Comparison of ENCODE assay signal across 17 cellular contexts in genomic region chr17:49928826-49929475, GRCh38. TPM values are rescaled to one million over a fixed set of nuclear protein-coding genes. Genes with fewer than 3 reads are reported as not detected.
DNase-seq lines count a peak whose midpoint lies in the region; ATAC-seq, FAIRE-seq and TF ChIP-seq lines count a peak whose summit lies in the region.
"Had no signal": no experiment of that assay in that cellular context is flagged by ENCODE, and none has a peak within 500 bp of the region (broad histone marks: within the 10 kb centered on the region; RNA-seq: fewer than 3 reads in every experiment).

No MANE protein-coding gene starts in this region.

- no peak overlapping the region for H3K9ac ChIP-seq in astrocyte (ENCODE audit: low read length)

- no peak overlapping the region for H2AFZ ChIP-seq in astrocyte (ENCODE audit: low read depth, low read length)
- no peak overlapping the region for H2AFZ ChIP-seq in osteoblast (ENCODE audit: low read length)

- DNase-seq in EL (peak; percentile 70), HT1080 (ENCODE audit: low read depth) (peak; percentile 76), astrocyte (ENCODE audit: low read depth) (peak; percentile 28), osteoblast (ENCODE audit: insufficient read length, low spot score, missing footprints) (no peak)
- DNase-seq in stimulated activated CD4-positive, alpha-beta T cell treated with anti-CD3 and anti-CD28 coated beads, Interleukin-4, amount 100 ng/mL, for 24 hours, result no peak
- DNase-seq: activated naive CD8-positive, alpha-beta T cell treated with anti-CD3 and anti-CD28 coated beads, Interleukin-2, amount 50 U/mL, for 24 hours; CD4-positive, alpha-beta T cell; central memory CD4-positive, alpha-beta T cell; endodermal cell; NCI-H2029 treated with DMSO at 0.1 percent for 48 hours; posterior cingulate gyrus; tibial artery had no signal

- peaks cover 11% of the 10 kb centered on the region for H3K4me1 Mint-ChIP-seq in astrocyte (ENCODE audit: low read depth, unreplicated experiment)
- H3K4me1 Mint-ChIP-seq: activated naive CD8-positive, alpha-beta T cell treated with anti-CD3 and anti-CD28 coated beads, Interleukin-2, amount 50 U/mL, for 24 hours; stimulated activated memory B cell treated with anti-CD40 and anti-IgM and Interleukin-4, amounts not matched to agents 10 μg/mL and 1 μg/mL and 100 μg/mL, for 72 hours had no signal

- H3K4me1 ChIP-seq in astrocyte (ENCODE audit: insufficient read depth, low read length) (peaks cover 22% of the 10 kb centered on the region), osteoblast (ENCODE audit: insufficient read depth, low read length) (peaks cover 36% of the 10 kb centered on the region)

- peak overlapping the region; percentile 24 for H3K4me2 ChIP-seq in astrocyte (ENCODE audit: low read length)
- peak overlapping the region; percentile 44 for H3K4me2 ChIP-seq in osteoblast (ENCODE audit: insufficient read depth, low read length)

- ATAC-seq in GM21526 (IDR thresholded peaks at IDR 0.05; ENCODE audit: low FRiP score, unreplicated experiment) (no peak), HG03280 (IDR thresholded peaks at IDR 0.05; ENCODE audit: unreplicated experiment) (no peak)
- ATAC-seq: activated naive CD8-positive, alpha-beta T cell treated with anti-CD3 and anti-CD28 coated beads, Interleukin-2, amount 50 U/mL, for 24 hours; stimulated activated memory B cell treated with anti-CD40 and anti-IgM and Interleukin-4, amounts not matched to agents 10 μg/mL and 1 μg/mL and 100 μg/mL, for 72 hours had no signal

- no peaks in the 10 kb centered on the region for H3K9me3 Mint-ChIP-seq in astrocyte (ENCODE audit: unreplicated experiment)
- H3K9me3 Mint-ChIP-seq: activated naive CD8-positive, alpha-beta T cell treated with anti-CD3 and anti-CD28 coated beads, Interleukin-2, amount 50 U/mL, for 24 hours; CD4-positive, alpha-beta T cell; endodermal cell; stimulated activated memory B cell treated with anti-CD40 and anti-IgM and Interleukin-4, amounts not matched to agents 10 μg/mL and 1 μg/mL and 100 μg/mL, for 72 hours had no signal

- H3K27me3 ChIP-seq in astrocyte (ENCODE audit: insufficient read depth, low read length), result peaks cover 14% of the 10 kb centered on the region
- no peaks in the 10 kb centered on the region for H3K27me3 ChIP-seq in osteoblast (ENCODE audit: insufficient read depth, low read length)

- peaks cover 56% of the 10 kb centered on the region for H3K27me3 Mint-ChIP-seq in astrocyte (ENCODE audit: low read depth, unreplicated experiment)

- no peak for FAIRE-seq in astrocyte (lab: Jason Lieb, UNC)

- H3K27ac Mint-ChIP-seq in astrocyte (ENCODE audit: unreplicated experiment), result no peak overlapping the region
- H3K27ac Mint-ChIP-seq: activated naive CD8-positive, alpha-beta T cell treated with anti-CD3 and anti-CD28 coated beads, Interleukin-2, amount 50 U/mL, for 24 hours; CD4-positive, alpha-beta T cell; endodermal cell; stimulated activated memory B cell treated with anti-CD40 and anti-IgM and Interleukin-4, amounts not matched to agents 10 μg/mL and 1 μg/mL and 100 μg/mL, for 72 hours had no signal

- peaks cover 2% of the 10 kb centered on the region for H3K36me3 Mint-ChIP-seq in astrocyte (ENCODE audit: low read depth, unreplicated experiment)
- H3K36me3 Mint-ChIP-seq: stimulated activated memory B cell treated with anti-CD40 and anti-IgM and Interleukin-4, amounts not matched to agents 10 μg/mL and 1 μg/mL and 100 μg/mL, for 72 hours had no signal

- no peak overlapping the region for H3K4me3 Mint-ChIP-seq in astrocyte (ENCODE audit: unreplicated experiment)
- H3K4me3 Mint-ChIP-seq: activated naive CD8-positive, alpha-beta T cell treated with anti-CD3 and anti-CD28 coated beads, Interleukin-2, amount 50 U/mL, for 24 hours; CD4-positive, alpha-beta T cell; endodermal cell; stimulated activated memory B cell treated with anti-CD40 and anti-IgM and Interleukin-4, amounts not matched to agents 10 μg/mL and 1 μg/mL and 100 μg/mL, for 72 hours had no signal

- H4K20me1 ChIP-seq in astrocyte (ENCODE audit: insufficient read depth, low read length) (no peaks in the 10 kb centered on the region), osteoblast (ENCODE audit: insufficient read depth, low read length) (no peaks in the 10 kb centered on the region)

- H3K27ac ChIP-seq in astrocyte (ENCODE audit: low read depth, low read length) (no peak overlapping the region), osteoblast (ENCODE audit: low read depth, low read length) (peak overlapping the region; percentile 36)
- H3K27ac ChIP-seq: tibial artery had no signal

- no peaks in the 10 kb centered on the region for H3K79me2 ChIP-seq in astrocyte (ENCODE audit: insufficient read depth, low read length)
- no peaks in the 10 kb centered on the region for H3K79me2 ChIP-seq in osteoblast (ENCODE audit: insufficient read depth, low read length)

- H3K36me3 ChIP-seq in astrocyte (ENCODE audit: insufficient read depth, low read length) (no peaks in the 10 kb centered on the region), osteoblast (ENCODE audit: insufficient read depth, low read length) (no peaks in the 10 kb centered on the region)
- H3K36me3 ChIP-seq: tibial artery had no signal

- H3K4me3 ChIP-seq in astrocyte (ENCODE audit: insufficient read depth, low read depth, low read length) (no peak overlapping the region), osteoblast (ENCODE audit: insufficient read depth, low read length) (no peak overlapping the region)
- H3K4me3 ChIP-seq: tibial artery had no signal

- no peaks in the 10 kb centered on the region for H3K9me3 ChIP-seq in astrocyte (ENCODE audit: insufficient read depth, low read depth, low read length)
- no peaks in the 10 kb centered on the region for H3K9me3 ChIP-seq in osteoblast (ENCODE audit: low read depth, low read length)
- H3K9me3 ChIP-seq: tibial artery had no signal

- TF ChIP-seq CTCF in astrocyte (IDR thresholded peaks at IDR 0.05; ENCODE audit: insufficient read depth, low read depth, low read length), result no peak
- TF ChIP-seq CTCF in osteoblast (IDR thresholded peaks at IDR 0.05; ENCODE audit: extremely low read depth, low read depth, low read length), result no peak

RNA-seq across cellular contexts. Expression of gene DLX4, which starts 40.0 kb away (rescaled TPM):
- total RNA-seq in HT1080 (2014; rRNA removed; shearing (Covaris generic)), result 0.10 and 0.31 TPM in 2 replicates
- polyA plus RNA-seq in HT1080 (2015; cell fraction: cytosol; rRNA removed), result 0.10 and 0.67 TPM in 2 replicates
- polyA plus RNA-seq in HT1080 (2015; cell fraction: nucleus; rRNA removed), result 0.32 and 1.7 TPM in 2 replicates
- total RNA-seq in astrocyte, result not detected in 2 replicates
- total RNA-seq in osteoblast, result under 0.01 TPM in 1 of 2 replicates, not detected in the other
- total RNA-seq: fibroblast of villous mesenchyme, liver had no signal
- polyA plus RNA-seq: liver had no signal

Comparison
In these comparisons a context has a peak if more than half of its experiments do, and no peak if none do; other contexts are left out.
1. DNase-seq: peak in EL (single experiment), HT1080 (single experiment) and astrocyte (single experiment); none in osteoblast (single experiment) and stimulated activated CD4-positive, alpha-beta T cell treated with anti-CD3 and anti-CD28 coated beads, Interleukin-4, amount 100 ng/mL, for 24 hours (single experiment).